Comparison of ENCODE assay signal across 8 cellular contexts in the genomic region with DNA sequence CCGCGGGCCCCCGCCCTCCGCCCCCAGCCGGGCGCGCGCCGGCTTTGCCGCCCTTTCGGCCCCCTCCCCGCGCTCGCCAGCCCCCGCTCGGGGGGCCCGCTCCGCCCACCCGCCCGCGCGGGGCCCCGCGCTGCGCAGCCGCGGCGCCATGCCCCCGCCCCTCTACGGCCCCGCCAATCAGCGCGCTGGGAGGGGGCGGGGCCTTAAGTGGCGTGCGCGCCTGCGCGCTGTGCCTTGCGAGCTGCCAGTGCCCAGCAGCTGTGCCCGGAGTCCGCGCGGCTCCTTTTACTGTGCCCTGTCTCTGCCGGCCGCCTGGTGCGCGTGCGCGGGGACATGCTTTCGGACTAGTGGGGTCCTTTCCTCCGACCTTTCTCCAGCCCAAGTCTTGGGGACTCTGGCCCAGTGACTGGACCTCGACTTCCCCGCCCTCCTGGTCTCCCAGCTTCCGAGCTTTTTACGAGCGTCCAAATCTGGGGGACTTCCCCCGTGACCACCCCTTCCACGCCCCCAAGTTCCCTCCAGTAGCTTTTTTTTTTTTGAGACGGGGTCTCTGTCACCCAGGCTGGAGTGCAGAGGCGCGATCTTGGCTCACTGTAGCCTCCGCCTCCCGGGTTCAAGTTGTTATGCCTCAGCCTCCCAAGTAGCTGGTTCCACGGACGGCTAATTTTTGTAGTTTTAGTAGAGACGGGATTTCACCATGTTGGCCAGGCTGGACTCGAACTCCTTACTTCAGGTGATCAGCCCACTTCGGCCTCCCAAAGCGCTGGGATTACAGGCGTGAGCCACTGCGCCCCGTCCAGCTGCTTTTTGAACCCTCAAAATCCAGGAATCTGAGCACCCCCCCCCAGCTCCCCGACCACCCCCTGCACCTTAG. TPM values are rescaled to one million over a fixed set of nuclear protein-coding genes. Genes with fewer than 3 reads are reported as not detected.
DNase-seq lines count a peak whose midpoint lies in the region; ATAC-seq and TF ChIP-seq lines count a peak whose summit lies in the region.

A gene with protein sequence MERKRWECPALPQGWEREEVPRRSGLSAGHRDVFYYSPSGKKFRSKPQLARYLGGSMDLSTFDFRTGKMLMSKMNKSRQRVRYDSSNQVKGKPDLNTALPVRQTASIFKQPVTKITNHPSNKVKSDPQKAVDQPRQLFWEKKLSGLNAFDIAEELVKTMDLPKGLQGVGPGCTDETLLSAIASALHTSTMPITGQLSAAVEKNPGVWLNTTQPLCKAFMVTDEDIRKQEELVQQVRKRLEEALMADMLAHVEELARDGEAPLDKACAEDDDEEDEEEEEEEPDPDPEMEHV (minus strand): TSS at position 111 of the 874 bp plus-strand sequence. CDS start 234 bp downstream, outside the sequence.

- peak within 1 kb of the TSS; percentile 74 to 90 for H3K9ac ChIP-seq in mucosa of rectum (ENCODE audit: low read depth in 1 of 2, low read length in 2 of 2)

- CTCF ChIA-PET in Calu3 (lab: Charles Lee): interaction anchor here (0.6 to 1.4 kb wide), 2 partner anchors 233 to 621 kb away, joined by 4 read pairs; no protein-coding TSS in a partner anchor

- peak within 1 kb of the TSS; percentile 91 to 92 for H3K27ac ChIP-seq in mucosa of rectum (ENCODE audit: low read depth in 2 of 2, low read length in 2 of 2)

- peak within 1 kb of the TSS; percentile 86 for H3K4me3 Mint-ChIP-seq in Calu3 (ENCODE audit: low read depth, unreplicated experiment)

- DNase-seq in Calu3 (peak; percentile 90), HuH-7.5 (ENCODE audit: low spot score) (peak; percentile 97), OCI-M1 (lab: John Stamatoyannopoulos, UW) (peak; percentile 91), activated T-cell treated with anti-CD3 and anti-CD28 coated beads for 4 hours (peak; percentile 78), epithelial cell of proximal tubule (ENCODE audit: low read depth) (peak; percentile 41)
- DNase-seq in stimulated activated CD8-positive, alpha-beta memory T cell treated with anti-CD3 and anti-CD28 coated beads, Interleukin-4, amount 100 ng/mL, for 4 hours (ENCODE audit: low read depth in 2 of 2, low spot score in 1 of 2): peak; percentile 64 to 78

- no peaks in the 10 kb centered on the region for H3K27me3 ChIP-seq in mucosa of rectum (ENCODE audit: control insufficient read depth in 2 of 2, insufficient read depth in 2 of 2, low read length in 2 of 2)

- TF ChIP-seq CTCF in Calu3 (IDR thresholded peaks at IDR 0.05; ENCODE audit: unreplicated experiment) (no peak), epithelial cell of proximal tubule (conservative IDR thresholded peaks at IDR 0.05; ENCODE audit: low read depth, low read length) (no peak)

- H3K9me3 Mint-ChIP-seq in Calu3 (ENCODE audit: low read depth, unreplicated experiment): no peaks in the 10 kb centered on the region

- H3K9me3 ChIP-seq in mucosa of rectum (ENCODE audit: control insufficient read depth in 2 of 2, low read length in 2 of 2): no peaks in the 10 kb centered on the region

- H3K4me3 ChIP-seq in epithelial cell of proximal tubule (ENCODE audit: low read depth, low read length) (peak within 1 kb of the TSS; percentile 95), mucosa of rectum (ENCODE audit: low read length in 2 of 2) (peak within 1 kb of the TSS; percentile 86 to 87)

- H3K27ac Mint-ChIP-seq in Calu3 (ENCODE audit: unreplicated experiment): peak within 1 kb of the TSS; percentile 77

- ATAC-seq in GM21515 (IDR thresholded peaks at IDR 0.05; ENCODE audit: unreplicated experiment): peak; percentile 65

- H3K4me1 ChIP-seq in mucosa of rectum (ENCODE audit: control insufficient read depth in 2 of 2, insufficient read depth in 2 of 2, low read length in 2 of 2): peaks cover 13 to 15% of the 10 kb centered on the region in 2 donors

- no peaks in the 10 kb centered on the region for H3K27me3 Mint-ChIP-seq in Calu3 (ENCODE audit: unreplicated experiment)

- intact Hi-C loops in Calu3 (cut with micrococcal nuclease; ENCODE audit: unreplicated experiment): no loop called here

- no TSS peak for BruUV-seq in Calu3 (replicated peaks; lab: Mats Ljungman, UMichigan)

- H3K4me1 Mint-ChIP-seq in Calu3 (ENCODE audit: low read depth, unreplicated experiment): peaks cover 8% of the 10 kb centered on the region

- peaks cover 52% of the 10 kb centered on the region for H3K36me3 Mint-ChIP-seq in Calu3 (ENCODE audit: insufficient read depth, unreplicated experiment)

- H3K36me3 ChIP-seq in mucosa of rectum (ENCODE audit: control insufficient read depth in 2 of 2, insufficient read depth in 2 of 2, low read length in 2 of 2): peaks cover 10 to 21% of the 10 kb centered on the region in 2 donors

RNA-seq across cellular contexts. Expression of the gene that starts here (rescaled TPM):
- 52.2 and 65.6 TPM in 2 replicates for total RNA-seq in Calu3 (2022)
- 115 and 149 TPM in 2 replicates for total RNA-seq in epithelial cell of proximal tubule

Comparison
In these comparisons a context has a peak if more than half of its experiments do, and no peak if none do; other contexts are left out.
1. Peak in every context shown above with its lines: DNase-seq, ATAC-seq, H3K4me3 ChIP-seq and H3K27ac ChIP-seq.
2. DNase-seq: peak in every context shown above with its lines; median percentile 97 in HuH-7.5; 91 in OCI-M1; 90 in Calu3; 78 in activated T-cell treated with anti-CD3 and anti-CD28 coated beads for 4 hours; 71 in stimulated activated CD8-positive, alpha-beta memory T cell treated with anti-CD3 and anti-CD28 coated beads, Interleukin-4, amount 100 ng/mL, for 4 hours; 41 in epithelial cell of proximal tubule.